ENCODE assay signal across 22 cellular contexts in the genomic region with DNA sequence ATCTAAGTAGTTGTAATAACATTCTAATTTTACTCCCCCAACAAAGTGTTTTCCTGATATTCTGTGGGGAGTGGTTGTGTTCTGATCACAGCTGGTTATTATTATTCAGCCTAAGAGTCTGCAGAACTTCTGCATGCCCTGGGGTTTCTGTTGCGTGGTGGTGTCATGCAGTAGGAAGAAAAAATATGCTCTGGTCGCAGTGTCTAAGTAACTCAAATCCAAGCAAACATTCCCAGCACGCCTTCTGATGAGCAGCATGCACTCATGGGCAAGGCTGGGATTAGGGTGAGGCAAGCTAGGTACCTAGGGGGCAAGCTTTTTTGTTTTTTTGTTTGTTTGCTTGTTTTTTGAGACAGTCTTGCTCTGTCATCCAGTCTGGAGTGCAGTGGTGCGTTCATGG.
"Had no signal": no experiment of that assay in that cellular context is flagged by ENCODE, and none has a peak within 500 bp of the region (broad histone marks: within the 10 kb centered on the region; RNA-seq: fewer than 3 reads in every experiment).

No MANE protein-coding gene starts in this region.

- H3K4me3 ChIP-seq: hepatocyte, pancreas, skin epidermis, testis, vagina had no signal

- H3K9me3 ChIP-seq: pancreas, testis, vagina had no signal

- H3K4me1 ChIP-seq: pancreas, testis, vagina had no signal

- H3K27me3 ChIP-seq: hepatocyte, pancreas, testis, vagina had no signal

- H3K79me2 ChIP-seq: hepatocyte had no signal

- ATAC-seq: activated T-helper 17 cell treated with anti-CD3 and anti-CD28 coated beads, Interleukin-2, amount 50 U/mL, for 72 hours; left ventricle myocardium superior; natural killer cell; stimulated activated effector memory CD8-positive, alpha-beta T cell treated with anti-CD3 and anti-CD28 coated beads, Interleukin-12 subunit alpha, Interleukin-12 subunit beta, amount 100 ng/mL, for 72 hours; stimulated activated naive CD8-positive, alpha-beta T cell treated with anti-CD3 and anti-CD28 coated beads, Interleukin-15, amount 100 ng/mL, for 72 hours; T-cell had no signal

- H3K36me3 ChIP-seq: pancreas, vagina, WERI-Rb-1 had no signal

- H3K4me2 ChIP-seq: hepatocyte had no signal

- DNase-seq: activated CD4-positive, alpha-beta T cell treated with anti-CD3 and anti-CD28 coated beads, Interleukin-2, amount 10 ng/mL, durations not matched to agents 7 days and 5 days; activated CD4-positive, CD25-positive, alpha-beta regulatory T cell treated with anti-CD3 and anti-CD28 coated beads, Interleukin-2, amount 50 U/mL, for 72 hours; activated T-cell treated with anti-CD3 and anti-CD28 coated beads, Interleukin-2, amount 50 U/mL, for 1 hour; cerebellar nuclear complex; cortex of kidney; glutamatergic neuron; kidney glomerular epithelial cell; left ventricle myocardium superior; mammary epithelial cell; natural killer cell; pancreas; right cardiac atrium; stimulated activated CD4-positive, alpha-beta T cell treated with anti-CD3 and anti-CD28 coated beads, Interleukin-2, amount 100 ng/mL, for 24 hours; stimulated activated naive CD8-positive, alpha-beta T cell treated with anti-CD3 and anti-CD28 coated beads, Interleukin-15, amount 100 ng/mL, for 72 hours; T-cell; testis; WERI-Rb-1 had no signal

- H3K27ac ChIP-seq: hepatocyte, testis, vagina, WERI-Rb-1 had no signal

- H2AFZ ChIP-seq: hepatocyte had no signal
